In genomic region chr2:219294356-219295351, GRCh38 we compare ENCODE assay signal across 8 cellular contexts. TPM values are rescaled to one million over a fixed set of nuclear protein-coding genes. Genes with fewer than 3 reads are reported as not detected.
DNase-seq lines count a peak whose midpoint lies in the region; ATAC-seq and TF ChIP-seq lines count a peak whose summit lies in the region.

No MANE protein-coding gene starts in this region.

- H3K27me3 ChIP-seq in liver (ENCODE audit: control insufficient read depth in 4 of 4, insufficient read depth in 4 of 4, low read length in 3 of 4): no peaks in the 10 kb centered on the region

- DNase-seq in AG04449 (ENCODE audit: low read depth, low spot score) (no peak), NCI-H2196 (lab: John Stamatoyannopoulos, UW; ENCODE audit: unreplicated experiment) (peak; percentile 92), coronary artery (ENCODE audit: low spot score) (peak; percentile 87)
- DNase-seq in activated CD4-positive, alpha-beta T cell treated with anti-CD3 and anti-CD28 coated beads for 4 hours: peak; percentile 88
- DNase-seq in stimulated activated CD4-positive, alpha-beta T cell treated with anti-CD3 and anti-CD28 coated beads, Interleukin-4, amount 100 ng/mL, for 24 hours: peak; percentile 89

- H3K36me3 ChIP-seq in liver (ENCODE audit: control insufficient read depth in 4 of 4, insufficient read depth in 3 of 4, low read depth in 1 of 4, low read length in 3 of 4): no peaks in the 10 kb centered on the region

- peak; percentile 49 for ATAC-seq in HG03060 (IDR thresholded peaks at IDR 0.05; ENCODE audit: low read depth, unreplicated experiment)

- peak overlapping the region in 1 of 2 donors; percentile 50 for H3K9ac ChIP-seq in liver (ENCODE audit: low read depth in 1 of 2, low read length in 2 of 2)

- H3K27ac ChIP-seq in coronary artery (peak overlapping the region; percentile 79 to 85), liver (ENCODE audit: low read depth in 1 of 2, low read length in 2 of 2) (peak overlapping the region in 1 of 2 donors; percentile 39)

- H3K4me1 ChIP-seq in liver (ENCODE audit: control insufficient read depth in 4 of 4, insufficient read depth in 4 of 4, low read length in 3 of 4): peaks cover 0 to 8% (median 5%) of the 10 kb centered on the region in 4 donors

- H3K9me3 ChIP-seq in liver (ENCODE audit: control insufficient read depth in 4 of 4, low read length in 3 of 4): no peaks in the 10 kb centered on the region

- H3K4me3 ChIP-seq in AG04449 (ENCODE audit: low read depth, low read length) (peak overlapping the region; percentile 59), coronary artery (peak overlapping the region; percentile 71), liver (ENCODE audit: low read depth in 1 of 3, low read length in 3 of 3) (peak overlapping the region; percentile 28 to 66 (median 57))

- CTCF ChIA-PET in AG04449 (lab: Yijun Ruan, JAX): interaction anchor here (0.6 to 22.1 kb wide), 80 partner anchors 10 to 1530 kb away, joined by 3 to 691 read pairs (median 5); partner anchors contain the start of genes ABCB6, ANKZF1, ATG9A and CHPF

- TF ChIP-seq CTCF in AG04449 (IDR thresholded peaks at IDR 0.05; ENCODE audit: insufficient read depth, low read length, missing control alignments) (peak; percentile 96), coronary artery (IDR thresholded peaks at IDR 0.05) (peak; percentile 100), liver (IDR thresholded peaks at IDR 0.05; ENCODE audit: low read depth, low read length, missing input control) (peak; percentile 98)

- POLR2A ChIA-PET in AG04449 (lab: Yijun Ruan, JAX): interaction anchor here (1.0 to 2.1 kb wide), 6 partner anchors 9 to 135 kb away, joined by 3 to 9 read pairs (median 3); partner anchors contain the start of genes ANKZF1, ATG9A, DNAJB2 and GLB1L

- TF ChIP-seq RAD21 in liver (IDR thresholded peaks at IDR 0.05): peak; percentile 72 to 82

- peak; percentile 52 for TF ChIP-seq POLR2A in GM18526 (IDR thresholded peaks at IDR 0.05; ENCODE audit: extremely low read depth, insufficient read length)

- WGBS in liver: 11% methylated on average over 67 of the region's 67 CpGs

TF ChIP-seq in liver, 16 proteins besides CTCF, POLR2A, EP300 and RAD21:
- TF ChIP-seq SP1 (IDR thresholded peaks at IDR 0.05): peak; percentile 21
- no peak for TF ChIP-seq YY1 (IDR thresholded peaks at IDR 0.05)
- peak; percentile 46 to 54 for TF ChIP-seq EGR1 (IDR thresholded peaks at IDR 0.05; ENCODE audit: low read depth in 2 of 2)
- no peak for TF ChIP-seq RXRA (IDR thresholded peaks at IDR 0.05)
- no peak for TF ChIP-seq NR2F2 (IDR thresholded peaks at IDR 0.05)
- peak; percentile 41 for TF ChIP-seq REST (IDR thresholded peaks at IDR 0.05)

RNA-seq across cellular contexts. Expression of gene PTPRN, which starts 14.5 kb away (rescaled TPM):
- 1 to 10 TPM in 1 of 2 donors, not detected in 1; 2.2 TPM for total RNA-seq in liver
- not detected for polyA plus RNA-seq in liver

RNA-seq across cellular contexts. Expression of gene DNAJB2, which starts 15.5 kb away (rescaled TPM):
- 10 to 100 TPM; 22.0 to 71.8 TPM for total RNA-seq in liver
- polyA plus RNA-seq in liver: 10 to 100 TPM in 1 of 2 donors, 1 to 10 TPM in 1; 7.4 to 32.0 TPM

RNA-seq across cellular contexts. Expression of gene RESP18, which starts 37.9 kb away (rescaled TPM):
- not detected for total RNA-seq in liver
- polyA plus RNA-seq in liver: not detected

RNA-seq across cellular contexts. Expression of gene TUBA4A, which starts 40.9 kb away (rescaled TPM):
- total RNA-seq in liver: 10 to 100 TPM; 16.2 to 25.5 TPM
- 10 to 100 TPM; 37.6 to 63.1 TPM for polyA plus RNA-seq in liver

RNA-seq across cellular contexts. Expression of gene TUBA4B, which starts 41.6 kb away (rescaled TPM):
- total RNA-seq in liver: under 1 TPM in 1 of 2 donors, not detected in 1; 0.08 TPM
- polyA plus RNA-seq in liver: under 1 TPM; 0.19 to 0.20 TPM
